Comparison of ENCODE assay signal across 11 cellular contexts in genomic region chr6:51459958-51460357, GRCh38.
DNase-seq lines count a peak whose midpoint lies in the region; ATAC-seq, FAIRE-seq and TF ChIP-seq lines count a peak whose summit lies in the region.
"Had no signal": no experiment of that assay in that cellular context is flagged by ENCODE, and none has a peak within 500 bp of the region (broad histone marks: within the 10 kb centered on the region; RNA-seq: fewer than 3 reads in every experiment).

No MANE protein-coding gene starts in this region.

- no peak overlapping the region for H3K9ac ChIP-seq in KMS-11

- H3K4me3 ChIP-seq in KMS-11 (IDR thresholded peaks at IDR 0.05; ENCODE audit: insufficient read depth, low read depth, low read length) = no peak overlapping the region
- H3K4me3 ChIP-seq in testis = no peak overlapping the region
- H3K4me3 ChIP-seq in small intestine (ENCODE audit: low read depth in 1 of 2, low read length in 2 of 2) = no peak overlapping the region
- H3K4me3 ChIP-seq in SJCRH30 = no peak overlapping the region
- H3K4me3 ChIP-seq: vagina had no signal

- in situ Hi-C loops in GM13977 (cut with MboI; ENCODE audit: low pct_unique_long_range_greater_than_20kb, low sequenced_read_pairs, unreplicated experiment) = no loop called here

- ATAC-seq in GM19467 (IDR thresholded peaks at IDR 0.05; ENCODE audit: unreplicated experiment) (peak; percentile 91), HG02943 (IDR thresholded peaks at IDR 0.05; ENCODE audit: low read depth, unreplicated experiment) (peak; percentile 89)
- ATAC-seq: activated CD4-positive, CD25-positive, alpha-beta regulatory T cell treated with anti-CD3 and anti-CD28 coated beads, Interleukin-2, amount 50 U/mL, for 24 hours had no signal

- no peaks in the 10 kb centered on the region for H3K79me2 ChIP-seq in KMS-11 (ENCODE audit: insufficient read depth, low read depth)

- FAIRE-seq in small intestine (lab: Jason Lieb, UNC) = no peak

- intact Hi-C loops in testis (cut with DNase I; ENCODE audit: low total_unique reads) = no loop called here

- H4K20me1 ChIP-seq in KMS-11 (ENCODE audit: insufficient read depth) = no peaks in the 10 kb centered on the region

- no peak overlapping the region for H3K27ac ChIP-seq in KMS-11
- H3K27ac ChIP-seq in testis = no peak overlapping the region
- H3K27ac ChIP-seq in small intestine (ENCODE audit: low read depth in 1 of 2, low read length in 1 of 2) = no peak overlapping the region
- H3K27ac ChIP-seq in SJCRH30 = no peak overlapping the region
- H3K27ac ChIP-seq: vagina had no signal

- peak; percentile 43 for DNase-seq in GM13977 (ENCODE audit: low spot score)
- DNase-seq in testis = no peak
- DNase-seq in activated T-cell treated with anti-CD3 and anti-CD28 coated beads for 4 hours = no peak
- no peak for DNase-seq in small intestine
- no peak for DNase-seq in SJCRH30
- DNase-seq: head of caudate nucleus had no signal

- 50% methylated on average over 2 of the region's 2 CpGs for WGBS in testis, 2 donors
- 21 to 34% (median 27%) methylated on average over 2 of the region's 2 CpGs for WGBS in small intestine, 3 donors

- TF ChIP-seq CTCF in GM13977 (IDR thresholded peaks at IDR 0.05; ENCODE audit: extremely low read depth, insufficient read depth, missing control alignments) = no peak
- TF ChIP-seq CTCF in KMS-11 (conservative IDR thresholded peaks at IDR 0.05; ENCODE audit: low read depth, low read length) = no peak
- no peak for TF ChIP-seq CTCF in testis (IDR thresholded peaks at IDR 0.05)

- no peaks in the 10 kb centered on the region for H3K9me3 ChIP-seq in testis
- H3K9me3 ChIP-seq in small intestine (ENCODE audit: control insufficient read depth, low read depth) = no peaks in the 10 kb centered on the region
- no peaks in the 10 kb centered on the region for H3K9me3 ChIP-seq in SJCRH30 (replicated peaks)
- H3K9me3 ChIP-seq: vagina had no signal

- peaks cover 15% of the 10 kb centered on the region for H3K4me1 ChIP-seq in KMS-11 (ENCODE audit: low read depth, poor library complexity, severe bottlenecking)
- H3K4me1 ChIP-seq in testis = no peaks in the 10 kb centered on the region
- no peaks in the 10 kb centered on the region for H3K4me1 ChIP-seq in small intestine (ENCODE audit: control insufficient read depth in 2 of 2, insufficient read depth in 1 of 2, low read depth in 1 of 2, low read length in 1 of 2)
- H3K4me1 ChIP-seq in SJCRH30 = no peaks in the 10 kb centered on the region
- H3K4me1 ChIP-seq: vagina had no signal

- peak overlapping the region; percentile 5; the same call in 1 of the 2 replicates for H3K4me2 ChIP-seq in KMS-11

- H3K27me3 ChIP-seq in KMS-11 (ENCODE audit: insufficient read depth, low read depth) (no peaks in the 10 kb centered on the region; the same call in 1 of the 2 replicates), testis (no peaks in the 10 kb centered on the region), small intestine (ENCODE audit: control insufficient read depth in 2 of 2, insufficient read depth in 2 of 2, low read length in 2 of 2) (no peaks in the 10 kb centered on the region), SJCRH30 (no peaks in the 10 kb centered on the region)
- H3K27me3 ChIP-seq: vagina had no signal

- H3K36me3 ChIP-seq in KMS-11 (ENCODE audit: insufficient read depth) (no peaks in the 10 kb centered on the region), testis (ENCODE audit: low read depth, missing control alignments) (no peaks in the 10 kb centered on the region), small intestine (ENCODE audit: control insufficient read depth in 2 of 2, insufficient read depth in 2 of 2, low read length in 2 of 2) (no peaks in the 10 kb centered on the region), SJCRH30 (no peaks in the 10 kb centered on the region)
- H3K36me3 ChIP-seq: vagina had no signal

- TF ChIP-seq POLR2A in testis (IDR thresholded peaks at IDR 0.05) = no peak

- no peak overlapping the region for H2AFZ ChIP-seq in KMS-11 (ENCODE audit: low read depth)
